Comparison of ENCODE assay signal across 13 cellular contexts in the genomic region with DNA sequence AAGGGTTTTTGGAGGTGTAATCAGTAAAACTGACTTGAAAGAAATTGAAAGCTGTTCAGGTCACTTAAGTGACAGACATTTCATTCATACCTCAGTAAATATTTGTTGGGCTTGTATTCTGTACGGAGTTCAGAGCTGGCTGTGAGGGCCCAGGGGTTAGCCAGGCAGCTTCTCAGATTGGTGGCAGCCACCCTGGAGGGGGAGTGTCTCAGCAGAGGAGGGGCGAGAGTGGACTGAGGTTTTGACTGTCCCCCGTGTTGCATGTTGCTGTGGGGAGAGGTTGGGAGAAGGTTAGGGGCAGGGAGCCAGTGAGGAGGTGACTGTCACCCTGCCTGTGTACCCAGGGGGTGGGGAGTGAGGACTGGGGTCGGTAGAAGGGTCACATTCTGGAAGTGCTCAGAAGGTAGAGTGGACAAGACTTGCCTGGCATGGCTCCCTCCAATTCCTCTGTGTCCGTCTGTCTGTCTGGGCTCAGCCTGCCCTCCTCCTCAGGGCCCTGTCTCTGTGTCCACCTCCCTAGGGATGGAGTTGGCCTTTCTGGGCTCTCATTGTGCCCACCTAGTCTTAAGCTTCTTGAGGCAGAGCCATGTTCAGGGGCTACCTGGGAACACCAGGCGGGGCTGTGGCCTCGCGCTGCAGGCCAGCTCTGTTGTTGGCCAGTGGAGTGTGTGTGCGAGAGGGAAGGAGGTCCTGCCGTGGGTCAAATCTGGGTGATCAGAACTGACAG. TPM values are rescaled to one million over a fixed set of nuclear protein-coding genes. Genes with fewer than 3 reads are reported as not detected.
DNase-seq lines count a peak whose midpoint lies in the region; ATAC-seq and TF ChIP-seq lines count a peak whose summit lies in the region.
"Had no signal": no experiment of that assay in that cellular context is flagged by ENCODE, and none has a peak within 500 bp of the region (broad histone marks: within the 10 kb centered on the region; RNA-seq: fewer than 3 reads in every experiment).

No MANE protein-coding gene starts in this region.

- H3K9me3 ChIP-seq in ascending aorta (no peaks in the 10 kb centered on the region), gastrocnemius medialis (no peaks in the 10 kb centered on the region), BE2C (0 out of 2 replicates have a peak, but pooled peaks cover 2% of the 10 kb centered on the region)

- no peak for TF ChIP-seq CTCF in ascending aorta (IDR thresholded peaks at IDR 0.05)
- TF ChIP-seq CTCF in gastrocnemius medialis (IDR thresholded peaks at IDR 0.05 in 4 of 5, conservative IDR thresholded peaks at IDR 0.05 in 1 of 5) = no peak
- TF ChIP-seq CTCF in BE2C (IDR thresholded peaks at IDR 0.05; ENCODE audit: low read depth, low read length) = no peak

- no peaks in the 10 kb centered on the region for H3K27me3 ChIP-seq in ascending aorta
- no peaks in the 10 kb centered on the region for H3K27me3 ChIP-seq in gastrocnemius medialis
- H3K27me3 ChIP-seq in BE2C = no peaks in the 10 kb centered on the region

- peak overlapping the region; percentile 16 to 32 for H3K27ac ChIP-seq in ascending aorta
- H3K27ac ChIP-seq in gastrocnemius medialis = peak overlapping the region in 3 of 4 donors; percentile 37 to 57 (median 51)

- no peak for TF ChIP-seq POLR2A in gastrocnemius medialis (IDR thresholded peaks at IDR 0.05)

- ATAC-seq in left lobe of liver = peak; percentile 3
- ATAC-seq in gastrocnemius medialis = no peak

- peaks cover 9 to 28% of the 10 kb centered on the region in 2 donors for H3K4me1 ChIP-seq in ascending aorta
- peaks cover 54 to 56% of the 10 kb centered on the region in 2 donors for H3K4me1 ChIP-seq in gastrocnemius medialis
- no peaks in the 10 kb centered on the region for H3K4me1 ChIP-seq in BE2C

- DNase-seq in GM03348 (ENCODE audit: low spot score) = peak; percentile 37
- no peak for DNase-seq in ascending aorta (ENCODE audit: low spot score in 2 of 2)
- peak; percentile 43 for DNase-seq in left lobe of liver (ENCODE audit: low spot score)
- no peak for DNase-seq in gastrocnemius medialis
- DNase-seq in stimulated activated CD4-positive, alpha-beta T cell treated with anti-CD3 and anti-CD28 coated beads, Interleukin-4, amount 100 ng/mL, for 24 hours = no peak
- DNase-seq in stimulated activated CD4-positive, alpha-beta T cell treated with anti-CD3 and anti-CD28 coated beads, Interleukin-15, amount 100 ng/mL, for 24 hours = no peak
- no peak for DNase-seq in BE2C
- no peak for DNase-seq in stimulated activated CD4-positive, alpha-beta T cell treated with anti-CD3 and anti-CD28 coated beads, Interleukin-2, amount 100 ng/mL, for 48 hours
- DNase-seq: amniotic stem cell; effector memory CD4-positive, alpha-beta T cell; MM.1S; NCI-H226; T-helper 9 cell had no signal

- H3K36me3 ChIP-seq in ascending aorta (no peaks in the 10 kb centered on the region), gastrocnemius medialis (no peaks in the 10 kb centered on the region), BE2C (no peaks in the 10 kb centered on the region)

- in situ Hi-C loops in gastrocnemius medialis (cut with MboI; ENCODE audit: low sequenced_read_pairs in 4 of 4) = no loop called here

- intact Hi-C loops in ascending aorta (cut with DNase I) (no loop called here), gastrocnemius medialis (cut with DNase I; ENCODE audit: low total_unique reads) (no loop called here)

- H3K4me3 ChIP-seq in ascending aorta = no peak overlapping the region
- no peak overlapping the region for H3K4me3 ChIP-seq in gastrocnemius medialis
- no peak overlapping the region for H3K4me3 ChIP-seq in BE2C (ENCODE audit: low read depth, low read length)

RNA-seq across cellular contexts. Expression of gene PHF2, which starts 4.4 kb away (rescaled TPM):
- total RNA-seq in ascending aorta (45.1 TPM), left lobe of liver (7.3 TPM), gastrocnemius medialis (10 to 100 TPM; 18.8 to 24.3 (median 21.9) TPM)
- polyA plus RNA-seq in BE2C (2012; ENCODE audit: insufficient read depth, insufficient read length, low read depth) = 28.1 TPM

Comparison
In these comparisons a context has a peak if more than half of its experiments do, and no peak if none do; other contexts are left out.
1. DNase-seq: peak in GM03348 (single experiment) and left lobe of liver (single experiment); none in ascending aorta (0 of 2), gastrocnemius medialis (0 of 2), stimulated activated CD4-positive, alpha-beta T cell treated with anti-CD3 and anti-CD28 coated beads, Interleukin-4, amount 100 ng/mL, for 24 hours (single experiment), stimulated activated CD4-positive, alpha-beta T cell treated with anti-CD3 and anti-CD28 coated beads, Interleukin-15, amount 100 ng/mL, for 24 hours (single experiment), BE2C (single experiment) and stimulated activated CD4-positive, alpha-beta T cell treated with anti-CD3 and anti-CD28 coated beads, Interleukin-2, amount 100 ng/mL, for 48 hours (0 of 2).